In genomic region chr20:62182469-62183425, GRCh38 we compare ENCODE assay signal across 1 cellular context.
TF ChIP-seq lines count a peak whose summit lies in the region.

Gene MTG2, plus strand, starts transcription at chr20:62183028. Its CDS starts 10,393 bp downstream, at chr20:62193421.

TF ChIP-seq in HepG2, 621 proteins besides CTCF, POLR2A, EP300 and RAD21 (continued from another document and continues in another):
- 0 out of 2 replicates have a peak, but pooled peaks have one; percentile 44 for TF ChIP-seq ZNF354B (CRISPR knock-in tag; IDR thresholded peaks at IDR 0.05)
- 0 out of 2 replicates have a peak, but pooled peaks have one; percentile 68 for TF ChIP-seq NFATC3 (CRISPR knock-in tag; IDR thresholded peaks at IDR 0.05)
- peak; percentile 90 for TF ChIP-seq ZBTB7B (CRISPR knock-in tag; IDR thresholded peaks at IDR 0.05)
- no peak; the same call in 1 of the 2 replicates for TF ChIP-seq ZNF460 (CRISPR knock-in tag; IDR thresholded peaks at IDR 0.05; ENCODE audit: borderline replicate concordance)
- peak; percentile 85 for TF ChIP-seq ISL2 (CRISPR knock-in tag; IDR thresholded peaks at IDR 0.05)
- TF ChIP-seq NAIF1 (CRISPR knock-in tag; IDR thresholded peaks at IDR 0.05; ENCODE audit: borderline replicate concordance): peak; percentile 96
- peak; percentile 98 for TF ChIP-seq ISX (CRISPR knock-in tag; conservative IDR thresholded peaks at IDR 0.05)
- peak; percentile 100 for TF ChIP-seq TBP (CRISPR knock-in tag; IDR thresholded peaks at IDR 0.05)
- TF ChIP-seq RFXAP (CRISPR knock-in tag; IDR thresholded peaks at IDR 0.05; ENCODE audit: borderline replicate concordance): peak; percentile 96
- TF ChIP-seq ZBTB14 (CRISPR knock-in tag; IDR thresholded peaks at IDR 0.05): peak; percentile 77
- no peak for TF ChIP-seq SNRNP70 (IDR thresholded peaks at IDR 0.05; ENCODE audit: low read depth, low read length)
- peak; percentile 97 for TF ChIP-seq ZNF597 (CRISPR knock-in tag; IDR thresholded peaks at IDR 0.05)
- TF ChIP-seq NCOR1 (IDR thresholded peaks at IDR 0.05; ENCODE audit: borderline replicate concordance, low read length): peak; percentile 10; the same call in 1 of the 2 replicates
- TF ChIP-seq SKI (IDR thresholded peaks at IDR 0.05; ENCODE audit: partially characterized antibody): no peak
- no peak for TF ChIP-seq PTBP1 (IDR thresholded peaks at IDR 0.05; ENCODE audit: low read depth, low read length, poor library complexity, severe bottlenecking)
- TF ChIP-seq ZNF296 (CRISPR knock-in tag; conservative IDR thresholded peaks at IDR 0.05): peak; percentile 90; the same call in 1 of the 2 replicates
- no peak for TF ChIP-seq NFIB (CRISPR knock-in tag; IDR thresholded peaks at IDR 0.05; ENCODE audit: borderline replicate concordance)
- TF ChIP-seq IRF2 (CRISPR knock-in tag; IDR thresholded peaks at IDR 0.05): peak; percentile 99
- peak; percentile 95 for TF ChIP-seq KLF12 (CRISPR knock-in tag; IDR thresholded peaks at IDR 0.05; ENCODE audit: borderline replicate concordance)
- TF ChIP-seq THAP11 (CRISPR knock-in tag; IDR thresholded peaks at IDR 0.05): peak; percentile 97
- TF ChIP-seq RARG (CRISPR knock-in tag; IDR thresholded peaks at IDR 0.05; ENCODE audit: low read depth): peak; percentile 93
- 0 out of 2 replicates have a peak, but pooled peaks have one; percentile 21 for TF ChIP-seq ZNF720 (CRISPR knock-in tag; IDR thresholded peaks at IDR 0.05)
- peak; percentile 99 for TF ChIP-seq REPIN1 (CRISPR knock-in tag; IDR thresholded peaks at IDR 0.05; ENCODE audit: borderline replicate concordance, low read depth)
- no peak for TF ChIP-seq ZKSCAN1 (IDR thresholded peaks at IDR 0.05; ENCODE audit: low read length)
- peak; percentile 99 for TF ChIP-seq ZNF766 (CRISPR knock-in tag; IDR thresholded peaks at IDR 0.05; ENCODE audit: borderline replicate concordance)
- peak; percentile 87 for TF ChIP-seq EED (CRISPR knock-in tag; IDR thresholded peaks at IDR 0.05)
- peak; percentile 97 for TF ChIP-seq CREM (IDR thresholded peaks at IDR 0.05)
- peak; percentile 95 for TF ChIP-seq CREM (CRISPR knock-in tag; IDR thresholded peaks at IDR 0.05)
- peak; percentile 84 for TF ChIP-seq NFKBIZ (CRISPR knock-in tag; IDR thresholded peaks at IDR 0.05)
- TF ChIP-seq TEAD2 (CRISPR knock-in tag; IDR thresholded peaks at IDR 0.05): peak; percentile 88; the same call in 1 of the 2 replicates
- TF ChIP-seq ZNF556 (CRISPR knock-in tag; IDR thresholded peaks at IDR 0.05; ENCODE audit: borderline replicate concordance): peak; percentile 94; the same call in 1 of the 2 replicates
- TF ChIP-seq ZNF577 (CRISPR knock-in tag; IDR thresholded peaks at IDR 0.05; ENCODE audit: borderline replicate concordance, low read depth): no peak; the same call in 1 of the 2 replicates
- TF ChIP-seq GPBP1L1 (CRISPR knock-in tag; IDR thresholded peaks at IDR 0.05): no peak
- 0 out of 2 replicates have a peak, but pooled peaks have one; percentile 9 for TF ChIP-seq FOXO4 (CRISPR knock-in tag; conservative IDR thresholded peaks at IDR 0.05)
- TF ChIP-seq RFX3 (CRISPR knock-in tag; IDR thresholded peaks at IDR 0.05): peak; percentile 55
- peak; percentile 100 for TF ChIP-seq TAF1 (CRISPR knock-in tag; IDR thresholded peaks at IDR 0.05)
- TF ChIP-seq ZNF333 (CRISPR knock-in tag; IDR thresholded peaks at IDR 0.05; ENCODE audit: borderline replicate concordance): peak; percentile 97; the same call in 1 of the 2 replicates
- peak; percentile 91; the same call in 1 of the 2 replicates for TF ChIP-seq FIP1L1 (IDR thresholded peaks at IDR 0.05; ENCODE audit: borderline replicate concordance, insufficient read depth, low read depth, low read length)
- TF ChIP-seq TAF15 (IDR thresholded peaks at IDR 0.05; ENCODE audit: low read depth, low read length, poor library complexity, severe bottlenecking): peak; percentile 93
- TF ChIP-seq ZGPAT (CRISPR knock-in tag; IDR thresholded peaks at IDR 0.05): peak; percentile 99
- peak; percentile 95 for TF ChIP-seq ZNF17 (CRISPR knock-in tag; IDR thresholded peaks at IDR 0.05)
- peak; percentile 64; the same call in 1 of the 2 replicates for TF ChIP-seq FOSL1 (CRISPR knock-in tag; IDR thresholded peaks at IDR 0.05; ENCODE audit: borderline replicate concordance)
- peak; percentile 80; the same call in 1 of the 2 replicates for TF ChIP-seq ZNF83 (CRISPR knock-in tag; IDR thresholded peaks at IDR 0.05; ENCODE audit: borderline replicate concordance)
- TF ChIP-seq POLR2G (IDR thresholded peaks at IDR 0.05; ENCODE audit: low read depth, low read length): peak; percentile 100
- peak; percentile 90 for TF ChIP-seq GABPA (IDR thresholded peaks at IDR 0.05; ENCODE audit: low read depth, low read length)
- TF ChIP-seq GABPA (CRISPR knock-in tag; IDR thresholded peaks at IDR 0.05; ENCODE audit: low read depth): peak; percentile 93
- TF ChIP-seq ZNF644 (CRISPR knock-in tag; IDR thresholded peaks at IDR 0.05; ENCODE audit: low read depth): no peak
- peak; percentile 88 for TF ChIP-seq HNRNPUL1 (IDR thresholded peaks at IDR 0.05; ENCODE audit: low read depth, low read length)
- peak; percentile 93 for TF ChIP-seq ETV6 (CRISPR knock-in tag; conservative IDR thresholded peaks at IDR 0.05)
- no peak; the same call in none of the 2 replicates for TF ChIP-seq ZNF816 (CRISPR knock-in tag; IDR thresholded peaks at IDR 0.05; ENCODE audit: borderline replicate concordance)
- TF ChIP-seq MEF2D (CRISPR knock-in tag; IDR thresholded peaks at IDR 0.05): peak; percentile 91
- TF ChIP-seq PRDM10 (CRISPR knock-in tag; IDR thresholded peaks at IDR 0.05; ENCODE audit: low read depth): peak; percentile 90
- peak; percentile 64; the same call in 1 of the 2 replicates for TF ChIP-seq ZNF878 (CRISPR knock-in tag; IDR thresholded peaks at IDR 0.05)
- TF ChIP-seq NR2F6 (IDR thresholded peaks at IDR 0.05): no peak
- TF ChIP-seq NR2F6 (CRISPR knock-in tag; IDR thresholded peaks at IDR 0.05): peak; percentile 79
- TF ChIP-seq GFI1 (CRISPR knock-in tag; IDR thresholded peaks at IDR 0.05; ENCODE audit: borderline replicate concordance): peak; percentile 85
- peak; percentile 8; the same call in 1 of the 2 replicates for TF ChIP-seq SMC3 (IDR thresholded peaks at IDR 0.05; ENCODE audit: low read length)
- TF ChIP-seq RXRB (CRISPR knock-in tag; IDR thresholded peaks at IDR 0.05; ENCODE audit: borderline replicate concordance): peak; percentile 82; the same call in 1 of the 2 replicates
- no peak; the same call in 1 of the 2 replicates for TF ChIP-seq RCOR2 (CRISPR knock-in tag; IDR thresholded peaks at IDR 0.05)
- TF ChIP-seq PCBP1 (IDR thresholded peaks at IDR 0.05; ENCODE audit: borderline replicate concordance, low read depth, low read length): peak; percentile 96; the same call in 1 of the 2 replicates
- peak; percentile 77; the same call in 1 of the 2 replicates for TF ChIP-seq ZNF879 (CRISPR knock-in tag; IDR thresholded peaks at IDR 0.05)
- TF ChIP-seq ZNF7 (CRISPR knock-in tag; IDR thresholded peaks at IDR 0.05): peak; percentile 10; the same call in 1 of the 2 replicates
- peak; percentile 75; the same call in 1 of the 2 replicates for TF ChIP-seq HES4 (CRISPR knock-in tag; IDR thresholded peaks at IDR 0.05; ENCODE audit: borderline replicate concordance)
- peak; percentile 97 for TF ChIP-seq ZNF160 (CRISPR knock-in tag; IDR thresholded peaks at IDR 0.05)
- TF ChIP-seq ZNF367 (CRISPR knock-in tag; IDR thresholded peaks at IDR 0.05; ENCODE audit: borderline replicate concordance): peak; percentile 98
- peak; percentile 98 for TF ChIP-seq ZNF280B (CRISPR knock-in tag; IDR thresholded peaks at IDR 0.05; ENCODE audit: borderline replicate concordance)
- no peak for TF ChIP-seq ATM (IDR thresholded peaks at IDR 0.05; ENCODE audit: borderline replicate concordance)
- peak; percentile 80 for TF ChIP-seq ZNF235 (CRISPR knock-in tag; IDR thresholded peaks at IDR 0.05; ENCODE audit: borderline replicate concordance)
- TF ChIP-seq ZNF350 (CRISPR knock-in tag; IDR thresholded peaks at IDR 0.05; ENCODE audit: borderline replicate concordance, low read depth): peak; percentile 100
